ENCODE assay signal across 10 cellular contexts in the genomic region with DNA sequence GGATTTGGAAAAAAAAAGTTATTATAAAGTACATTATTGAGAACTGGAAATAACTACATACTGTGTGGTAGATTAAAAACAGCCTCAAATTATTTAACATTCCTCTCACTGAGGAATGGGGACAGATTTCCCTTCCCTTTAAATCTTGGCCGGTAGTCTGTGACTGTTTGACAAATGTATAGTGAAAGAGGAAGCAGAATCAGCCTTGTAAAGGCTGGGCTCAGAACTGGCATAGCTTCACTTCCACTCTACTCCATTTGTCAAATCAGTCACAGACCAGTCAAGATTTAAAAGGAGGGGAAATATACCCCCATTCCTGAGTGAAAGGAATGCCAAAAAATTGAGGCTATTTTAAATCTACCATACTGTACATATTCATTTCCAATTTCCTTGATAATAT. TPM values are rescaled to one million over a fixed set of nuclear protein-coding genes. Genes with fewer than 3 reads are reported as not detected.
DNase-seq lines count a peak whose midpoint lies in the region; ATAC-seq, FAIRE-seq and TF ChIP-seq lines count a peak whose summit lies in the region.
"Had no signal": no experiment of that assay in that cellular context is flagged by ENCODE, and none has a peak within 500 bp of the region (broad histone marks: within the 10 kb centered on the region; RNA-seq: fewer than 3 reads in every experiment).

No MANE protein-coding gene starts in this region.

- H4K20me1 ChIP-seq in K562 (replicated peaks; ENCODE audit: control insufficient read depth, insufficient read depth, low read length), result no peaks in the 10 kb centered on the region

- intact Hi-C loops in K562 (cut with micrococcal nuclease), result no loop called here
- intact Hi-C loops in CD8-positive, alpha-beta T cell (cut with DNase I, micrococcal nuclease), result no loop called here

- TF ChIP-seq EP300 in K562 (IDR thresholded peaks at IDR 0.05; ENCODE audit: low read length), result no peak

- TF ChIP-seq RAD21 in K562 (CRISPR knock-in tag; conservative IDR thresholded peaks at IDR 0.05 in 1 of 2, IDR thresholded peaks at IDR 0.05 in 1 of 2), result no peak

- CTCF ChIA-PET in K562 (lab: Yijun Ruan, JAX; ENCODE audit: low intra/inter-chr PET ratio), result no interaction called here
- CTCF ChIA-PET in CD8-positive, alpha-beta T cell (lab: Charles Lee), result no interaction called here

- no peak overlapping the region for H3K27ac Mint-ChIP-seq in CD8-positive, alpha-beta T cell

- H3K9ac ChIP-seq in K562 (ENCODE audit: insufficient read depth in 1 of 2, low read depth in 2 of 2, low read length in 2 of 2), result no peak overlapping the region

- FAIRE-seq in K562 (lab: Jason Lieb, UNC), result no peak

- H3K4me2 ChIP-seq in K562 (ENCODE audit: insufficient read depth, low read length), result no peak overlapping the region

- no peaks in the 10 kb centered on the region for H3K36me3 Mint-ChIP-seq in CD8-positive, alpha-beta T cell

- no peaks in the 10 kb centered on the region for H3K4me1 ChIP-seq in K562 (replicated peaks in 1 of 2; ENCODE audit: control insufficient read depth in 2 of 2, insufficient read depth in 2 of 2, low read length in 2 of 2)
- H3K4me1 ChIP-seq in BE2C, result no peaks in the 10 kb centered on the region; the same call in 1 of the 2 replicates
- no peaks in the 10 kb centered on the region for H3K4me1 ChIP-seq in CD8-positive, alpha-beta T cell (ENCODE audit: insufficient read depth, low read length)

- H2AFZ ChIP-seq in K562 (ENCODE audit: low read depth, low read length), result peak overlapping the region; percentile 63

- H3K9me3 ChIP-seq in K562 (replicated peaks; ENCODE audit: control insufficient read depth, insufficient read depth, low read depth, low read length) (no peaks in the 10 kb centered on the region), BE2C (no peaks in the 10 kb centered on the region)
- no peaks in the 10 kb centered on the region for H3K9me3 ChIP-seq in CD8-positive, alpha-beta T cell (ENCODE audit: low read length)
- H3K9me3 ChIP-seq: heart right ventricle had no signal

- 0% methylated on average over 1 of the region's 1 CpG for whole genome bisulfite sequencing in K562 (ENCODE audit: insufficient coverage, low coverage, missing lambda C conversion rate)

- H3K4me1 Mint-ChIP-seq in CD8-positive, alpha-beta T cell (ENCODE audit: low read depth), result no peaks in the 10 kb centered on the region

- H3K79me2 ChIP-seq in K562 (ENCODE audit: control insufficient read depth, insufficient read depth, low read length), result no peaks in the 10 kb centered on the region

- no TSS peak for BruUV-seq in K562 (replicated peaks; lab: Mats Ljungman, UMichigan)

- TF ChIP-seq CTCF in GM20000 (IDR thresholded peaks at IDR 0.05; ENCODE audit: extremely low read depth, missing control alignments) (no peak), K562 (IDR thresholded peaks at IDR 0.05 in 2 of 3, conservative IDR thresholded peaks at IDR 0.05 in 1 of 3; ENCODE audit: insufficient read depth in 2 of 3, low read depth in 1 of 3, low read length in 3 of 3) (no peak), BE2C (IDR thresholded peaks at IDR 0.05; ENCODE audit: low read depth, low read length) (no peak), brain microvascular endothelial cell (IDR thresholded peaks at IDR 0.05; ENCODE audit: low read depth, low read length, missing control alignments) (no peak)
- no peak for TF ChIP-seq CTCF in CD8-positive, alpha-beta T cell (IDR thresholded peaks at IDR 0.05)

- in situ Hi-C loops in K562 (cut with MboI), result no loop called here
- in situ Hi-C loops in brain microvascular endothelial cell (cut with HindIII; ENCODE audit: low pct_ligation_motif_present, low sequenced_read_pairs), result no loop called here

- peaks cover 3% of the 10 kb centered on the region for H3K27me3 Mint-ChIP-seq in CD8-positive, alpha-beta T cell (ENCODE audit: low read depth)

- TF ChIP-seq POLR2A in K562 (conservative IDR thresholded peaks at IDR 0.05), result no peak

- H3K9me3 Mint-ChIP-seq in CD8-positive, alpha-beta T cell, result no peaks in the 10 kb centered on the region

- no peaks in the 10 kb centered on the region for H3K9me1 ChIP-seq in K562 (ENCODE audit: control insufficient read depth, insufficient read depth, low read length)

- POLR2A ChIA-PET in K562 (lab: Yijun Ruan, JAX), result no interaction called here
- POLR2A ChIA-PET in CD8-positive, alpha-beta T cell (lab: Charles Lee), result no interaction called here

- no peak overlapping the region for H3K4me3 Mint-ChIP-seq in CD8-positive, alpha-beta T cell

- no peaks in the 10 kb centered on the region for H3K36me3 ChIP-seq in K562 (ENCODE audit: control insufficient read depth, insufficient read depth, low read length)
- H3K36me3 ChIP-seq in BE2C, result no peaks in the 10 kb centered on the region
- H3K36me3 ChIP-seq in CD8-positive, alpha-beta T cell (ENCODE audit: insufficient read depth, low read length), result no peaks in the 10 kb centered on the region
- H3K36me3 ChIP-seq in brain microvascular endothelial cell (replicated peaks), result no peaks in the 10 kb centered on the region
- H3K36me3 ChIP-seq: heart right ventricle had no signal

- H3K4me3 ChIP-seq in K562 (no peak overlapping the region), BE2C (ENCODE audit: low read depth, low read length) (no peak overlapping the region), brain microvascular endothelial cell (ENCODE audit: low read depth, low read length) (no peak overlapping the region)
- H3K4me3 ChIP-seq in CD8-positive, alpha-beta T cell (ENCODE audit: low read depth, low read length), result no peak overlapping the region
- H3K4me3 ChIP-seq: heart right ventricle had no signal

- ATAC-seq in HG03280 (IDR thresholded peaks at IDR 0.05; ENCODE audit: unreplicated experiment) (peak; percentile 75), K562 (no peak)
- no peak for ATAC-seq in CD8-positive, alpha-beta T cell

- no peaks in the 10 kb centered on the region for H3K27me3 ChIP-seq in K562 (ENCODE audit: control insufficient read depth in 2 of 2, insufficient read depth in 2 of 2, low read length in 2 of 2)
- H3K27me3 ChIP-seq in BE2C, result no peaks in the 10 kb centered on the region
- H3K27me3 ChIP-seq in CD8-positive, alpha-beta T cell (ENCODE audit: insufficient read depth, low read length), result no peaks in the 10 kb centered on the region
- no peaks in the 10 kb centered on the region for H3K27me3 ChIP-seq in brain microvascular endothelial cell (replicated peaks)
- H3K27me3 ChIP-seq: heart right ventricle had no signal

- no peak overlapping the region for H3K27ac ChIP-seq in K562 (ENCODE audit: extremely low read depth, low read depth, low read length)
- no peak overlapping the region for H3K27ac ChIP-seq in CD8-positive, alpha-beta T cell (ENCODE audit: low read depth, low read length)
- H3K27ac ChIP-seq in brain microvascular endothelial cell, result no peak overlapping the region

- peak; percentile 69 for DNase-seq in CD1c-positive myeloid dendritic cell (ENCODE audit: extremely low spot score)
- DNase-seq in GM20000 (ENCODE audit: low spot score), result peak; percentile 33
- DNase-seq in K562 (ENCODE audit: extremely low read depth in 1 of 4, low spot score in 3 of 4), result no peak
- no peak for DNase-seq in BE2C
- DNase-seq in CD8-positive, alpha-beta T cell, result no peak
- DNase-seq in NCI-H524 (lab: John Stamatoyannopoulos, UW), result no peak
- DNase-seq in brain microvascular endothelial cell, result no peak
- DNase-seq: amygdala, heart right ventricle had no signal

TF ChIP-seq in K562, 482 proteins besides CTCF, POLR2A, EP300 and RAD21 (continues in another document):
- no peak for TF ChIP-seq ZNF3 (CRISPR knock-in tag; IDR thresholded peaks at IDR 0.05)

RNA-seq across cellular contexts. Expression of a gene that starts 18.2 kb away (rescaled TPM):
- 10.1 and 22.7 TPM in 2 replicates for total RNA-seq in K562 (2011; cell fraction: chromatin; rRNA removed; ENCODE audit: low replicate concordance)
- 9.2 and 9.8 TPM in 2 replicates for total RNA-seq in K562 (2011; cell fraction: nucleolus; rRNA removed)
- 15.0 and 23.0 TPM in 2 replicates for total RNA-seq in K562 (2011; cell fraction: nucleoplasm; rRNA removed)
- 8.2 and 14.0 TPM in 2 replicates for total RNA-seq in K562 (2014; rRNA removed)
- total RNA-seq in K562 (2014; rRNA removed; fragmentation: Illumina TruSeq; extraction: Trizol), result 13.0 and 14.2 TPM in 2 replicates
- total RNA-seq in K562 (2015; rRNA removed; fragmentation: Illumina TruSeq; extraction: Trizol), result 11.2 and 12.8 TPM in 2 replicates
- 10.2 and 13.1 TPM in 2 replicates for total RNA-seq in K562 (2021)
- 10.9 and 12.2 TPM in 2 replicates for polyA plus RNA-seq in K562 (2011; rRNA removed)
- polyA plus RNA-seq in K562 (2011; cell fraction: cytosol; rRNA removed), result 2.1 and 6.4 TPM in 2 replicates
- polyA plus RNA-seq in K562 (2011; cell fraction: nucleus; rRNA removed), result 6.1 and 9.6 TPM in 2 replicates
- 8.4 and 8.7 TPM in 2 replicates for polyA plus RNA-seq in K562 (2012)
- 8.8 and 10.1 TPM in 2 replicates for polyA plus RNA-seq in K562 (2014; fragmentation: Illumina TruSeq; extraction: Trizol)
- 10 to 100 TPM; 14.9 to 17.8 TPM for polyA plus RNA-seq in K562 (2014; fragmentation: Nextera tagmentation; extraction: Ambion mirVana)
- 11.7 and 12.5 TPM in 2 replicates for polyA plus RNA-seq in K562 (2014; rRNA removed)
- 12.7 and 14.2 TPM in 2 replicates for polyA minus RNA-seq in K562 (2011; rRNA and poly(A)+ RNA removed)
- polyA minus RNA-seq in K562 (2011; cell fraction: cytosol; rRNA and poly(A)+ RNA removed), result 5.4 and 10.1 TPM in 2 replicates
- 6.3 and 11.2 TPM in 2 replicates for polyA minus RNA-seq in K562 (2011; cell fraction: nucleus; rRNA and poly(A)+ RNA removed)
- polyA plus RNA-seq in BE2C (2012; ENCODE audit: insufficient read depth, insufficient read length, low read depth), result 18.8 TPM
- total RNA-seq in CD8-positive, alpha-beta T cell, result 10 to 100 TPM; 18.2 to 18.6 TPM

RNA-seq across cellular contexts. Expression of a gene that starts 35.3 kb away (rescaled TPM):
- total RNA-seq in K562 (2011; cell fraction: chromatin; rRNA removed; ENCODE audit: low replicate concordance), result not detected in 2 replicates
- total RNA-seq in K562 (2011; cell fraction: nucleolus; rRNA removed), result under 0.01 TPM in 1 of 2 replicates, not detected in the other
- total RNA-seq in K562 (2011; cell fraction: nucleoplasm; rRNA removed), result not detected in 2 replicates
- total RNA-seq in K562 (2014; rRNA removed) (not detected in 2 replicates), K562 (2014; rRNA removed; fragmentation: Illumina TruSeq; extraction: Trizol) (0.11 TPM in 1 of 2 replicates, not detected in the other), K562 (2015; rRNA removed; fragmentation: Illumina TruSeq; extraction: Trizol) (not detected in 2 replicates), K562 (2021) (0.13 and 0.38 TPM in 2 replicates)
- polyA plus RNA-seq in K562 (2011; rRNA removed) (not detected in 2 replicates), K562 (2014; fragmentation: Illumina TruSeq; extraction: Trizol) (0.01 TPM in 1 of 2 replicates, not detected in the other), K562 (2014; fragmentation: Nextera tagmentation; extraction: Ambion mirVana) (under 1 TPM; under 0.01 to 0.01 TPM), K562 (2014; rRNA removed) (not detected in 2 replicates)
- polyA plus RNA-seq in K562 (2011; cell fraction: cytosol; rRNA removed), result 0.01 TPM in 2 replicates
- polyA plus RNA-seq in K562 (2011; cell fraction: nucleus; rRNA removed), result not detected in 2 replicates
- 0.03 and 0.08 TPM in 2 replicates for polyA plus RNA-seq in K562 (2012)
- polyA minus RNA-seq in K562 (2011; rRNA and poly(A)+ RNA removed), result 0.03 TPM in 1 of 2 replicates, not detected in the other
- not detected in 2 replicates for polyA minus RNA-seq in K562 (2011; cell fraction: cytosol; rRNA and poly(A)+ RNA removed)
- polyA minus RNA-seq in K562 (2011; cell fraction: nucleus; rRNA and poly(A)+ RNA removed), result not detected in 2 replicates
- polyA plus RNA-seq in BE2C (2012; ENCODE audit: insufficient read depth, insufficient read length, low read depth), result 2.5 TPM
- 1 to 10 TPM in 1 of 2 experiments, under 1 TPM in 1; 1.00 to 1.1 TPM for total RNA-seq in CD8-positive, alpha-beta T cell

Comparison
In these comparisons a context has a peak if more than half of its experiments do, and no peak if none do; other contexts are left out.
1. DNase-seq: peak in CD1c-positive myeloid dendritic cell (single experiment) and GM20000 (single experiment); none in K562 (0 of 4), BE2C (single experiment), CD8-positive, alpha-beta T cell (0 of 7), NCI-H524 (0 of 2) and brain microvascular endothelial cell (single experiment).